In genomic region chr4:170134821-170135220, GRCh38 we compare ENCODE assay signal across 17 cellular contexts. TPM values are rescaled to one million over a fixed set of nuclear protein-coding genes. Genes with fewer than 3 reads are reported as not detected.
"Had no signal": no experiment of that assay in that cellular context is flagged by ENCODE, and none has a peak within 500 bp of the region (broad histone marks: within the 10 kb centered on the region; RNA-seq: fewer than 3 reads in every experiment).

No MANE protein-coding gene starts in this region.

- ATAC-seq: heart left ventricle; naive thymus-derived CD8-positive, alpha-beta T cell; sciatic nerve; upper lobe of right lung had no signal

- H3K4me3 ChIP-seq: dorsolateral prefrontal cortex, heart left ventricle, smooth muscle cell, tibial artery, upper lobe of right lung, vagina had no signal

- H3K4me2 ChIP-seq: smooth muscle cell had no signal

- H3K4me1 ChIP-seq: tibial artery, upper lobe of right lung had no signal

- DNase-seq: cortex of kidney; dorsolateral prefrontal cortex; effector CD8-positive, alpha-beta T cell; foreskin melanocyte; heart left ventricle; hippocampal formation; mammary epithelial cell; naive thymus-derived CD8-positive, alpha-beta T cell; posterior cingulate gyrus; stimulated activated CD4-positive, alpha-beta T cell treated with anti-CD3 and anti-CD28 coated beads, Interleukin-2, amount 100 ng/mL, for 48 hours; stimulated activated naive CD4-positive, alpha-beta T cell treated with Interleukin-2 at 50 U/mL for 16 hours; tibial artery; upper lobe of right lung had no signal

- H3K9me3 ChIP-seq: vagina had no signal

- H3K36me3 ChIP-seq: heart left ventricle, tibial artery, upper lobe of right lung, vagina had no signal

- H3K27me3 ChIP-seq: dorsolateral prefrontal cortex, heart left ventricle, tibial artery, upper lobe of right lung, vagina had no signal

- H3K27ac ChIP-seq: dorsolateral prefrontal cortex, heart left ventricle, tibial artery, upper lobe of right lung, vagina had no signal

RNA-seq across cellular contexts. Expression of gene AADAT, which starts 45.1 kb away (rescaled TPM):
- total RNA-seq: mononuclear cell; naive thymus-derived CD8-positive, alpha-beta T cell had no signal
- polyA plus RNA-seq: naive thymus-derived CD8-positive, alpha-beta T cell had no signal
